12 cellular contexts compared by ENCODE assay signal in the genomic region with DNA sequence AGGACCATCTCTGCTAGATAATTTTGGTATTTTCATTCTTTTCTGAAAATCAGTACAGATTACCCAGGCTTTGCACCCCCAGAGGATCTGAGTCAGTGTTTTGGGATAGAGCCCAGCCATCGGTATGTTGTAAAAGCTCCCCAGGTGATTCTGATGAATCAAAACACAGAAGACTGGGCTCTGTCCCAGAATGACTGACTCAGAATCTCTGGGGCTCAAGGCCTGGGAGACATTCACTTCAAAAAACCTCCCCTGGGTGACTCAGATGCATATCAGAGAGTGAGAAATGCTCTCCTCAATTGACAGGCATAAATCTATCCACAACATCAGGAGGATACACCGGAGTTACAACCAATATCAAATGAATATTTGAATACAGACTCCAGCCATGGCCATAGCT. TPM values are rescaled to one million over a fixed set of nuclear protein-coding genes. Genes with fewer than 3 reads are reported as not detected.
DNase-seq lines count a peak whose midpoint lies in the region; ATAC-seq, FAIRE-seq and TF ChIP-seq lines count a peak whose summit lies in the region.
"Had no signal": no experiment of that assay in that cellular context is flagged by ENCODE, and none has a peak within 500 bp of the region (broad histone marks: within the 10 kb centered on the region; RNA-seq: fewer than 3 reads in every experiment).

No MANE protein-coding gene starts in this region.

- TF ChIP-seq POLR2A in GM12891 (IDR thresholded peaks at IDR 0.05; ENCODE audit: low read depth, low read length) = no peak

- ATAC-seq in left cardiac atrium = peak; percentile 61 to 98
- no peak for ATAC-seq in GM18520 (IDR thresholded peaks at IDR 0.05; ENCODE audit: unreplicated experiment)

- H3K27me3 ChIP-seq in right atrium auricular region = no peaks in the 10 kb centered on the region
- H3K27me3 ChIP-seq in effector memory CD4-positive, alpha-beta T cell (replicated peaks; ENCODE audit: control insufficient read depth, insufficient read depth, low read length, poor library complexity, severe bottlenecking) = no peaks in the 10 kb centered on the region
- H3K27me3 ChIP-seq: cardiac muscle cell had no signal

- no peaks in the 10 kb centered on the region for H3K9me3 ChIP-seq in right atrium auricular region
- H3K9me3 ChIP-seq in effector memory CD4-positive, alpha-beta T cell (ENCODE audit: control insufficient read depth, low read length) = no peaks in the 10 kb centered on the region

- no peak for TF ChIP-seq CTCF in right atrium auricular region (IDR thresholded peaks at IDR 0.05)

- H3K4me3 ChIP-seq in right atrium auricular region = no peak overlapping the region
- no peak overlapping the region for H3K4me3 ChIP-seq in effector memory CD4-positive, alpha-beta T cell (ENCODE audit: insufficient read depth, low read depth, low read length, poor library complexity, severe bottlenecking)
- H3K4me3 ChIP-seq: cardiac muscle cell had no signal

- DNase-seq in left cardiac atrium (peak; percentile 37), right atrium auricular region (ENCODE audit: low spot score) (no peak), amniotic epithelial cell (ENCODE audit: low read depth) (peak; percentile 81), iris pigment epithelial cell (ENCODE audit: low read depth) (peak; percentile 95), cerebellar nuclear complex (lab: John Stamatoyannopoulos, UW) (no peak), GM12891 (ENCODE audit: insufficient read length, low spot score) (no peak)
- no peak for DNase-seq in effector memory CD4-positive, alpha-beta T cell
- DNase-seq: activated CD4-positive, alpha-beta T cell treated with anti-CD3 and anti-CD28 coated beads for 1 hour; CD8-positive, alpha-beta memory T cell; NCI-H524 had no signal

- H3K4me1 ChIP-seq in right atrium auricular region = peaks cover 0 to 15% of the 10 kb centered on the region in 2 donors
- no peaks in the 10 kb centered on the region for H3K4me1 ChIP-seq in effector memory CD4-positive, alpha-beta T cell (ENCODE audit: control insufficient read depth, insufficient read depth, low read length, poor library complexity, severe bottlenecking)

- H3K27ac ChIP-seq in right atrium auricular region = no peak overlapping the region
- no peak overlapping the region for H3K27ac ChIP-seq in effector memory CD4-positive, alpha-beta T cell (ENCODE audit: insufficient read depth, low read length, poor library complexity, severe bottlenecking)
- H3K27ac ChIP-seq: cardiac muscle cell had no signal

- FAIRE-seq in GM12891 (lab: Jason Lieb, UNC) = no peak

- no peaks in the 10 kb centered on the region for H3K36me3 ChIP-seq in right atrium auricular region
- no peaks in the 10 kb centered on the region for H3K36me3 ChIP-seq in effector memory CD4-positive, alpha-beta T cell (ENCODE audit: control insufficient read depth, insufficient read depth, low read length)
- H3K36me3 ChIP-seq: cardiac muscle cell had no signal

- intact Hi-C loops in left cardiac atrium (cut with DNase I) = no loop called here

TF ChIP-seq in GM12891, 5 proteins besides CTCF, POLR2A, EP300 and RAD21:
- TF ChIP-seq POU2F2 (IDR thresholded peaks at IDR 0.05; ENCODE audit: low read depth, low read length) (no peak), POLR2AphosphoS5 (IDR thresholded peaks at IDR 0.05; ENCODE audit: low read depth, low read length) (no peak), PAX5 (IDR thresholded peaks at IDR 0.05; ENCODE audit: insufficient read depth, low read length, severe bottlenecking) (no peak), TAF1 (IDR thresholded peaks at IDR 0.05; ENCODE audit: low read depth, low read length) (no peak), SPI1 (IDR thresholded peaks at IDR 0.05; ENCODE audit: low read depth, low read length) (no peak)

RNA-seq across cellular contexts. Expression of gene SLC35F4, which starts 32.6 kb away (rescaled TPM):
- total RNA-seq in left cardiac atrium = not detected
- not detected for total RNA-seq in right atrium auricular region
- polyA plus RNA-seq in GM12891 (2012; ENCODE audit: low read depth, missing spikeins) = not detected
- total RNA-seq: cardiac muscle cell; CD8-positive, alpha-beta memory T cell had no signal
- polyA plus RNA-seq: CD8-positive, alpha-beta memory T cell had no signal

Comparison
In these comparisons a context has a peak if more than half of its experiments do, and no peak if none do; other contexts are left out.
1. DNase-seq: peak in left cardiac atrium (single experiment), amniotic epithelial cell (single experiment) and iris pigment epithelial cell (single experiment); none in right atrium auricular region (single experiment), cerebellar nuclear complex (0 of 2), effector memory CD4-positive, alpha-beta T cell (0 of 3) and GM12891 (single experiment).